Comparison of ENCODE assay signal across 8 cellular contexts in genomic region chr1:113930499-113931161, GRCh38. TPM values are rescaled to one million over a fixed set of nuclear protein-coding genes. Genes with fewer than 3 reads are reported as not detected.
DNase-seq lines count a peak whose midpoint lies in the region; ATAC-seq, FAIRE-seq and TF ChIP-seq lines count a peak whose summit lies in the region.

No MANE protein-coding gene starts in this region.

- peak overlapping the region; percentile 93 for H3K4me3 ChIP-seq in AG10803 (ENCODE audit: low read length)
- H3K4me3 ChIP-seq in ascending aorta = peak overlapping the region; percentile 83 to 90
- H3K4me3 ChIP-seq in keratinocyte (ENCODE audit: control insufficient read depth in 2 of 3, extremely low read depth in 1 of 3, insufficient read depth in 2 of 3, low read depth in 1 of 3, low read length in 3 of 3) = peak overlapping the region; percentile 89 to 91 (median 90)

- peak; percentile 13 for FAIRE-seq in keratinocyte (lab: Jason Lieb, UNC)

- peaks cover 57% of the 10 kb centered on the region for H3K79me2 ChIP-seq in keratinocyte (ENCODE audit: control insufficient read depth, insufficient read depth, low read length)

- peak overlapping the region; percentile 85 for H2AFZ ChIP-seq in keratinocyte (ENCODE audit: control insufficient read depth, low read length)

- H3K9me3 ChIP-seq in ascending aorta (no peaks in the 10 kb centered on the region), keratinocyte (ENCODE audit: control insufficient read depth, low read depth, low read length) (no peaks in the 10 kb centered on the region)

- H3K27ac ChIP-seq in ascending aorta = peak overlapping the region; percentile 92 to 94
- H3K27ac ChIP-seq in keratinocyte (ENCODE audit: control insufficient read depth, insufficient read depth, low read length) = peak overlapping the region; percentile 94

- ATAC-seq in GM19324 (IDR thresholded peaks at IDR 0.05; ENCODE audit: low FRiP score, unreplicated experiment) (peak; percentile 9), HG03439 (IDR thresholded peaks at IDR 0.05; ENCODE audit: unreplicated experiment) (peak; percentile 21)

- H3K27me3 ChIP-seq in ascending aorta = no peaks in the 10 kb centered on the region
- H3K27me3 ChIP-seq in keratinocyte (ENCODE audit: control insufficient read depth, extremely low read depth, insufficient read depth, low read length) = no peaks in the 10 kb centered on the region

- no peaks in the 10 kb centered on the region for H3K9me1 ChIP-seq in keratinocyte (ENCODE audit: control insufficient read depth, extremely low read depth, insufficient read depth, low read length)

- intact Hi-C loops in ascending aorta (cut with DNase I) = loop anchor here (2.0 to 5.0 kb wide), 2 partner anchors 18 to 93 kb away; no protein-coding TSS in a partner anchor

- H3K36me3 ChIP-seq in ascending aorta (no peaks in the 10 kb centered on the region), keratinocyte (ENCODE audit: control insufficient read depth in 2 of 2, extremely low read depth in 1 of 2, insufficient read depth in 2 of 2, low read length in 2 of 2) (no peaks in the 10 kb centered on the region)

- peaks cover 2% of the 10 kb centered on the region for H4K20me1 ChIP-seq in keratinocyte (ENCODE audit: control insufficient read depth, extremely low read depth, insufficient read depth, low read length)

- H3K4me2 ChIP-seq in keratinocyte (ENCODE audit: control insufficient read depth, extremely low read depth, insufficient read depth, low read depth, low read length) = peak overlapping the region; percentile 100

- TF ChIP-seq CTCF in AG10803 (conservative IDR thresholded peaks at IDR 0.05; ENCODE audit: low read length) (no peak), ascending aorta (IDR thresholded peaks at IDR 0.05) (no peak), keratinocyte (optimal IDR thresholded peaks at IDR 0.05 in 1 of 3, IDR thresholded peaks at IDR 0.05 in 1 of 3, conservative IDR thresholded peaks at IDR 0.05 in 1 of 3; ENCODE audit: extremely low read depth in 1 of 3, insufficient read depth in 2 of 3, low read length in 3 of 3) (no peak)

- H3K9ac ChIP-seq in keratinocyte (ENCODE audit: control insufficient read depth, extremely low read depth, insufficient read depth, low read length) = peak overlapping the region; percentile 94

- DNase-seq in AG10803 (ENCODE audit: low read depth) (peak; percentile 72), T-helper 1 cell (peak; percentile 53 to 75 (median 69)), ascending aorta (ENCODE audit: low spot score in 2 of 2) (peak in 1 of 2 donors; percentile 75), keratinocyte (ENCODE audit: low read depth, low spot score) (no peak), DMS153 (lab: John Stamatoyannopoulos, UW) (no peak)
- peak; percentile 36 for DNase-seq in stimulated activated CD4-positive, alpha-beta T cell treated with anti-CD3 and anti-CD28 coated beads, Interleukin-4, amount 100 ng/mL, for 1 hour

- dilution Hi-C loops in keratinocyte (cut with MboI; ENCODE audit: extremely low pct_ligation_motif_present, low sequenced_read_pairs) = no loop called here

- H3K4me1 ChIP-seq in ascending aorta (peaks cover 4 to 34% of the 10 kb centered on the region in 2 donors), keratinocyte (ENCODE audit: control insufficient read depth, extremely low read depth, insufficient read depth, low read length) (peaks cover 21% of the 10 kb centered on the region)

RNA-seq across cellular contexts. Expression of gene HIPK1, which starts 1.5 kb away (rescaled TPM):
- 41.7 TPM for total RNA-seq in ascending aorta
- 19.9 to 23.2 TPM (median 20.5 TPM) in 3 replicates for polyA plus RNA-seq in keratinocyte
- polyA plus RNA-seq in keratinocyte (2011; ENCODE audit: low read depth) = 8.8 TPM
- 11.5 and 18.7 TPM in 2 replicates for polyA plus RNA-seq in keratinocyte (2011; cell fraction: cytosol; rRNA removed)
- polyA plus RNA-seq in keratinocyte (2011; cell fraction: nucleus; rRNA removed) = 26.4 and 27.5 TPM in 2 replicates
- 11.7 and 15.6 TPM in 2 replicates for polyA plus RNA-seq in keratinocyte (2012; ENCODE audit: low replicate concordance)
- 75.4 to 91.2 TPM (median 87.3 TPM) in 3 replicates for polyA minus RNA-seq in keratinocyte
- polyA minus RNA-seq in keratinocyte (2011; cell fraction: cytosol; rRNA and poly(A)+ RNA removed) = 37.2 TPM
- 40.8 and 62.8 TPM in 2 replicates for polyA minus RNA-seq in keratinocyte (2011; cell fraction: nucleus; rRNA and poly(A)+ RNA removed)

RNA-seq across cellular contexts. Expression of gene DCLRE1B, which starts 25.5 kb away (rescaled TPM):
- total RNA-seq in ascending aorta = 1.9 TPM
- polyA plus RNA-seq in keratinocyte = 4.8 to 6.4 TPM (median 5.4 TPM) in 3 replicates
- 0.70 TPM for polyA plus RNA-seq in keratinocyte (2011; ENCODE audit: low read depth)
- 4.8 and 4.9 TPM in 2 replicates for polyA plus RNA-seq in keratinocyte (2011; cell fraction: cytosol; rRNA removed)
- polyA plus RNA-seq in keratinocyte (2011; cell fraction: nucleus; rRNA removed) = 4.5 and 5.0 TPM in 2 replicates
- 2.8 and 8.3 TPM in 2 replicates for polyA plus RNA-seq in keratinocyte (2012; ENCODE audit: low replicate concordance)
- 5.8 to 11.7 TPM (median 6.4 TPM) in 3 replicates for polyA minus RNA-seq in keratinocyte
- 2.9 TPM for polyA minus RNA-seq in keratinocyte (2011; cell fraction: cytosol; rRNA and poly(A)+ RNA removed)
- 3.1 and 4.3 TPM in 2 replicates for polyA minus RNA-seq in keratinocyte (2011; cell fraction: nucleus; rRNA and poly(A)+ RNA removed)

RNA-seq across cellular contexts. Expression of gene AP4B1, which starts 26.0 kb away (rescaled TPM):
- total RNA-seq in ascending aorta = 3.2 TPM
- 11.6 to 16.9 TPM (median 16.5 TPM) in 3 replicates for polyA plus RNA-seq in keratinocyte
- polyA plus RNA-seq in keratinocyte (2011; ENCODE audit: low read depth) = 11.1 TPM
- polyA plus RNA-seq in keratinocyte (2011; cell fraction: cytosol; rRNA removed) = 6.6 and 9.4 TPM in 2 replicates
- polyA plus RNA-seq in keratinocyte (2011; cell fraction: nucleus; rRNA removed) = 31.4 and 37.8 TPM in 2 replicates
- 6.0 and 11.6 TPM in 2 replicates for polyA plus RNA-seq in keratinocyte (2012; ENCODE audit: low replicate concordance)
- polyA minus RNA-seq in keratinocyte = 8.7 to 20.2 TPM (median 15.6 TPM) in 3 replicates
- 10.7 TPM for polyA minus RNA-seq in keratinocyte (2011; cell fraction: cytosol; rRNA and poly(A)+ RNA removed)
- 9.3 and 16.5 TPM in 2 replicates for polyA minus RNA-seq in keratinocyte (2011; cell fraction: nucleus; rRNA and poly(A)+ RNA removed)

RNA-seq across cellular contexts. Expression of gene BCL2L15, which starts 43.2 kb away (rescaled TPM):
- total RNA-seq in ascending aorta = not detected
- polyA plus RNA-seq in keratinocyte = 0.03 to 0.09 TPM (median 0.08 TPM) in 3 replicates
- not detected for polyA plus RNA-seq in keratinocyte (2011; ENCODE audit: low read depth)
- 0.02 and 0.03 TPM in 2 replicates for polyA plus RNA-seq in keratinocyte (2011; cell fraction: cytosol; rRNA removed)
- 0.15 and 0.17 TPM in 2 replicates for polyA plus RNA-seq in keratinocyte (2011; cell fraction: nucleus; rRNA removed)
- 0.16 TPM in 1 of 2 replicates, not detected in the other for polyA plus RNA-seq in keratinocyte (2012; ENCODE audit: low replicate concordance)
- 0.07 to 0.83 TPM in 2 of 3 replicates, not detected in the other for polyA minus RNA-seq in keratinocyte
- not detected for polyA minus RNA-seq in keratinocyte (2011; cell fraction: cytosol; rRNA and poly(A)+ RNA removed)
- not detected in 2 replicates for polyA minus RNA-seq in keratinocyte (2011; cell fraction: nucleus; rRNA and poly(A)+ RNA removed)

RNA-seq across cellular contexts. Expression of gene OLFML3, which starts 48.6 kb away (rescaled TPM):
- 26.4 TPM for total RNA-seq in ascending aorta
- polyA plus RNA-seq in keratinocyte = 2.3 to 4.4 TPM (median 2.8 TPM) in 3 replicates
- polyA plus RNA-seq in keratinocyte (2011; ENCODE audit: low read depth) = not detected
- 1.1 and 1.3 TPM in 2 replicates for polyA plus RNA-seq in keratinocyte (2011; cell fraction: cytosol; rRNA removed)
- 3.6 and 3.7 TPM in 2 replicates for polyA plus RNA-seq in keratinocyte (2011; cell fraction: nucleus; rRNA removed)
- polyA plus RNA-seq in keratinocyte (2012; ENCODE audit: low replicate concordance) = 3.8 TPM in 1 of 2 replicates, not detected in the other
- polyA minus RNA-seq in keratinocyte = 2.6 to 3.9 TPM (median 2.9 TPM) in 3 replicates
- polyA minus RNA-seq in keratinocyte (2011; cell fraction: cytosol; rRNA and poly(A)+ RNA removed) = 0.96 TPM
- 1.1 and 1.8 TPM in 2 replicates for polyA minus RNA-seq in keratinocyte (2011; cell fraction: nucleus; rRNA and poly(A)+ RNA removed)

Comparison
In these comparisons a context has a peak if more than half of its experiments do, and no peak if none do; other contexts are left out.
1. DNase-seq: peak in AG10803 (single experiment), T-helper 1 cell (5 of 5) and stimulated activated CD4-positive, alpha-beta T cell treated with anti-CD3 and anti-CD28 coated beads, Interleukin-4, amount 100 ng/mL, for 1 hour (single experiment); none in keratinocyte (single experiment) and DMS153 (single experiment).
2. Peak in every context shown above with its lines, with median percentiles within 50 percentile points of each other: H3K4me3 ChIP-seq.